ENCODE assay signal across 19 cellular contexts in genomic region chr11:62449451-62449851, GRCh38. TPM values are rescaled to one million over a fixed set of nuclear protein-coding genes. Genes with fewer than 3 reads are reported as not detected.
DNase-seq lines count a peak whose midpoint lies in the region; ATAC-seq and TF ChIP-seq lines count a peak whose summit lies in the region.
"Had no signal": no experiment of that assay in that cellular context is flagged by ENCODE, and none has a peak within 500 bp of the region (broad histone marks: within the 10 kb centered on the region; RNA-seq: fewer than 3 reads in every experiment).

No MANE protein-coding gene starts in this region.

- H3K4me3 ChIP-seq in KMS-11 (IDR thresholded peaks at IDR 0.05; ENCODE audit: insufficient read depth, low read depth, low read length) (no peak overlapping the region), PC-3 (ENCODE audit: low read length) (no peak overlapping the region), epithelial cell of esophagus (ENCODE audit: low read length) (no peak overlapping the region), suprapubic skin (no peak overlapping the region)
- H3K4me3 ChIP-seq: BLaER1, heart left ventricle, thoracic aorta had no signal

- H3K27ac Mint-ChIP-seq in glutamatergic neuron (ENCODE audit: unreplicated experiment) = no peak overlapping the region
- H3K27ac Mint-ChIP-seq: activated naive CD8-positive, alpha-beta T cell treated with anti-CD3 and anti-CD28 coated beads, Interleukin-2, amount 10 ng/mL, durations not matched to agents 7 days and 5 days; T-helper 1 cell treated with Interleukin-12 subunit alpha and Interleukin-12 subunit beta and Interleukin-4 antibody, amounts not matched to agents 30 μg/mL and 1 μg/mL, for 36 hours had no signal

- WGBS in suprapubic skin = 69% methylated on average over 9 of the region's 9 CpGs

- peaks cover 2% of the 10 kb centered on the region for H3K9me3 Mint-ChIP-seq in glutamatergic neuron (ENCODE audit: unreplicated experiment)
- H3K9me3 Mint-ChIP-seq: activated naive CD8-positive, alpha-beta T cell treated with anti-CD3 and anti-CD28 coated beads, Interleukin-2, amount 10 ng/mL, durations not matched to agents 7 days and 5 days; T-helper 1 cell treated with Interleukin-12 subunit alpha and Interleukin-12 subunit beta and Interleukin-4 antibody, amounts not matched to agents 30 μg/mL and 1 μg/mL, for 36 hours had no signal

- CTCF ChIA-PET in PC-3 (lab: Charles Lee) = interaction anchor here (1.0 to 1.5 kb wide), 3 partner anchors 25 to 94 kb away, joined by 3 to 7 read pairs (median 5); no protein-coding TSS in a partner anchor

- H3K9me2 ChIP-seq in PC-3 (replicated peaks; ENCODE audit: low read length) = no peaks in the 10 kb centered on the region

- H4K20me1 ChIP-seq in KMS-11 (ENCODE audit: insufficient read depth) (no peaks in the 10 kb centered on the region), PC-3 (ENCODE audit: low read length) (no peaks in the 10 kb centered on the region)
- H4K20me1 ChIP-seq: BLaER1 had no signal

- no peaks in the 10 kb centered on the region for H3K9me3 ChIP-seq in PC-3 (ENCODE audit: low read length)
- H3K9me3 ChIP-seq in suprapubic skin = no peaks in the 10 kb centered on the region
- H3K9me3 ChIP-seq: BLaER1, heart left ventricle, thoracic aorta had no signal

- H3F3A ChIP-seq in PC-3 (ENCODE audit: low read length, unreplicated experiment) = no peaks in the 10 kb centered on the region

- H3K27ac ChIP-seq in KMS-11 (peak overlapping the region; percentile 81), PC-3 (ENCODE audit: low read length) (peak overlapping the region; percentile 21; the same call in 1 of the 2 replicates), suprapubic skin (peak overlapping the region; percentile 48)
- H3K27ac ChIP-seq: BLaER1, thoracic aorta had no signal

- TF ChIP-seq POLR2A in suprapubic skin (IDR thresholded peaks at IDR 0.05) = no peak

- ATAC-seq in PC-3 (peak; percentile 84), GM18873 (IDR thresholded peaks at IDR 0.05; ENCODE audit: low FRiP score, unreplicated experiment) (no peak), Right ventricle myocardium inferior (no peak), GM19324 (IDR thresholded peaks at IDR 0.05; ENCODE audit: low FRiP score, unreplicated experiment) (no peak)
- ATAC-seq: heart left ventricle had no signal

- H3K36me3 ChIP-seq in KMS-11 (ENCODE audit: insufficient read depth) = no peaks in the 10 kb centered on the region
- no peaks in the 10 kb centered on the region for H3K36me3 ChIP-seq in PC-3 (ENCODE audit: low read depth, low read length)
- peaks cover 2% of the 10 kb centered on the region for H3K36me3 ChIP-seq in suprapubic skin
- H3K36me3 ChIP-seq: BLaER1, heart left ventricle, thoracic aorta had no signal

- TF ChIP-seq CTCF in KMS-11 (conservative IDR thresholded peaks at IDR 0.05; ENCODE audit: low read depth, low read length) = no peak
- no peak for TF ChIP-seq CTCF in PC-3 (conservative IDR thresholded peaks at IDR 0.05; ENCODE audit: low read depth, low read length)
- no peak for TF ChIP-seq CTCF in epithelial cell of esophagus (IDR thresholded peaks at IDR 0.05; ENCODE audit: insufficient read depth, low read depth, low read length, missing control alignments)
- no peak for TF ChIP-seq CTCF in suprapubic skin (IDR thresholded peaks at IDR 0.05)
- TF ChIP-seq CTCF in glutamatergic neuron (IDR thresholded peaks at IDR 0.05; ENCODE audit: partially characterized antibody, unreplicated experiment) = no peak

- POLR2A ChIA-PET in PC-3 (lab: Charles Lee; ENCODE audit: unreplicated experiment) = no interaction called here

- TF ChIP-seq EP300 in suprapubic skin (IDR thresholded peaks at IDR 0.05) = no peak

- BruUV-seq in PC-3 (replicated peaks; lab: Mats Ljungman, UMichigan) = no TSS peak

- peaks cover 8% of the 10 kb centered on the region for H3K27me3 Mint-ChIP-seq in glutamatergic neuron (ENCODE audit: unreplicated experiment)

- H2AFZ ChIP-seq in KMS-11 (ENCODE audit: low read depth) = no peak overlapping the region
- no peak overlapping the region for H2AFZ ChIP-seq in PC-3 (ENCODE audit: low read length)

- intact Hi-C loops in PC-3 (cut with micrococcal nuclease) (loop anchor here (1.0 kb wide), 1 partner anchor 32 kb away; no protein-coding TSS in a partner anchor), Right ventricle myocardium inferior (cut with DNase I) (no loop called here)

- H3K4me2 ChIP-seq in KMS-11 (peak overlapping the region; percentile 91), PC-3 (ENCODE audit: low read length) (peak overlapping the region; percentile 57)
- H3K4me2 ChIP-seq: BLaER1 had no signal

- H3K27me3 ChIP-seq in KMS-11 (ENCODE audit: insufficient read depth, low read depth) (no peaks in the 10 kb centered on the region), PC-3 (ENCODE audit: low read length) (no peaks in the 10 kb centered on the region), suprapubic skin (no peaks in the 10 kb centered on the region)
- H3K27me3 ChIP-seq: heart left ventricle had no signal

- H3K9ac ChIP-seq in KMS-11 = peak overlapping the region; percentile 17; the same call in 1 of the 2 replicates
- H3K9ac ChIP-seq in PC-3 (ENCODE audit: low read length) = no peak overlapping the region
- H3K9ac ChIP-seq: BLaER1 had no signal

- H3K36me3 Mint-ChIP-seq in glutamatergic neuron (ENCODE audit: unreplicated experiment) = no peaks in the 10 kb centered on the region
- H3K36me3 Mint-ChIP-seq: activated naive CD8-positive, alpha-beta T cell treated with anti-CD3 and anti-CD28 coated beads, Interleukin-2, amount 10 ng/mL, durations not matched to agents 7 days and 5 days had no signal

- peaks cover 76% of the 10 kb centered on the region for H3K4me1 ChIP-seq in KMS-11 (ENCODE audit: low read depth, poor library complexity, severe bottlenecking)
- H3K4me1 ChIP-seq in PC-3 (ENCODE audit: insufficient read depth, low read length) = peaks cover 29% of the 10 kb centered on the region
- peaks cover 28% of the 10 kb centered on the region for H3K4me1 ChIP-seq in suprapubic skin

- H3K79me2 ChIP-seq in KMS-11 (ENCODE audit: insufficient read depth, low read depth) = no peaks in the 10 kb centered on the region
- H3K79me2 ChIP-seq in PC-3 (ENCODE audit: low read length) = no peaks in the 10 kb centered on the region

- no peak overlapping the region for H3K4me3 Mint-ChIP-seq in glutamatergic neuron (ENCODE audit: unreplicated experiment)
- H3K4me3 Mint-ChIP-seq: activated naive CD8-positive, alpha-beta T cell treated with anti-CD3 and anti-CD28 coated beads, Interleukin-2, amount 10 ng/mL, durations not matched to agents 7 days and 5 days; T-helper 1 cell treated with Interleukin-12 subunit alpha and Interleukin-12 subunit beta and Interleukin-4 antibody, amounts not matched to agents 30 μg/mL and 1 μg/mL, for 36 hours had no signal

- H3K4me1 Mint-ChIP-seq in glutamatergic neuron (ENCODE audit: low read depth, unreplicated experiment) = peaks cover 5% of the 10 kb centered on the region

- peak; percentile 96 for DNase-seq in PC-3
- DNase-seq in epithelial cell of esophagus (ENCODE audit: low read depth) = peak; percentile 10
- no peak for DNase-seq in suprapubic skin (ENCODE audit: low spot score in 2 of 2)
- no peak for DNase-seq in Right ventricle myocardium inferior (ENCODE audit: missing footprints)
- DNase-seq in glutamatergic neuron = no peak
- DNase-seq: activated CD4-positive, alpha-beta T cell treated with anti-CD3 and anti-CD28 coated beads for 1 hour; activated naive CD8-positive, alpha-beta T cell treated with anti-CD3 and anti-CD28 coated beads, Interleukin-2, amount 10 ng/mL, durations not matched to agents 7 days and 5 days; cerebellar nuclear complex; DND-41; NCI-H1048 had no signal

RNA-seq across cellular contexts. Expression of gene SCGB1A1, which starts 30.6 kb away (rescaled TPM):
- total RNA-seq in PC-3 (2014; rRNA removed) (not detected in 2 replicates), suprapubic skin (not detected), Right ventricle myocardium inferior (not detected), glutamatergic neuron (ENCODE audit: unreplicated experiment) (not detected)
- total RNA-seq: activated naive CD8-positive, alpha-beta T cell treated with anti-CD3 and anti-CD28 coated beads, Interleukin-2, amount 10 ng/mL, durations not matched to agents 7 days and 5 days; heart left ventricle; NCI-H460; RPMI7951; thoracic aorta had no signal

Comparison
In these comparisons a context has a peak if more than half of its experiments do, and no peak if none do; other contexts are left out.
1. H3K27ac ChIP-seq: peak in every context shown above with its lines; median percentile 81 in KMS-11; 48 in suprapubic skin; 21 in PC-3.
2. DNase-seq: peak in PC-3 (single experiment) and epithelial cell of esophagus (single experiment); none in suprapubic skin (0 of 2), Right ventricle myocardium inferior (single experiment) and glutamatergic neuron (single experiment).